In genomic region chr17:30433514-30433913, GRCh38 we compare ENCODE assay signal across 11 cellular contexts. TPM values are rescaled to one million over a fixed set of nuclear protein-coding genes. Genes with fewer than 3 reads are reported as not detected.
DNase-seq lines count a peak whose midpoint lies in the region; ATAC-seq and TF ChIP-seq lines count a peak whose summit lies in the region.
"Had no signal": no experiment of that assay in that cellular context is flagged by ENCODE, and none has a peak within 500 bp of the region (broad histone marks: within the 10 kb centered on the region; RNA-seq: fewer than 3 reads in every experiment).

No MANE protein-coding gene starts in this region.

- peaks cover 36% of the 10 kb centered on the region for H3K4me1 Mint-ChIP-seq in HFFc6 (ENCODE audit: low read depth)

- H3K36me3 Mint-ChIP-seq in HFFc6 (ENCODE audit: low read depth): peaks cover 35% of the 10 kb centered on the region

- peak; percentile 91 for DNase-seq in A172 (ENCODE audit: low spot score)
- DNase-seq in HFFc6: peak; percentile 89
- DNase-seq in OCI-M1 (lab: John Stamatoyannopoulos, UW): peak; percentile 32
- peak; percentile 97 for DNase-seq in fibroblast of pulmonary artery (ENCODE audit: low read depth)
- DNase-seq in activated CD4-positive, alpha-beta T cell treated with anti-CD3 and anti-CD28 coated beads, Interleukin-2, amount 50 U/mL, for 1 hour: no peak
- no peak for DNase-seq in OCI-M2 (lab: John Stamatoyannopoulos, UW; ENCODE audit: unreplicated experiment)
- no peak for DNase-seq in activated CD8-positive, alpha-beta memory T cell treated with anti-CD3 and anti-CD28 coated beads, Interleukin-2, amount 50 U/mL, for 4 hours
- DNase-seq: KG1 had no signal

- H3K27me3 Mint-ChIP-seq in HFFc6 (ENCODE audit: insufficient read depth): no peaks in the 10 kb centered on the region

- H3K4me3 ChIP-seq in fibroblast of pulmonary artery (replicated peaks; ENCODE audit: low read depth, low read length): no peak overlapping the region
- H3K4me3 ChIP-seq: BLaER1 treated with 17β-estradiol and CSF1 and Interleukin-3, amounts not matched to agents 10 nM and 100 nM; suprapubic skin had no signal

- no peak for TF ChIP-seq CTCF in HFFc6 (IDR thresholded peaks at IDR 0.05)
- no peak for TF ChIP-seq CTCF in fibroblast of pulmonary artery (IDR thresholded peaks at IDR 0.05; ENCODE audit: low read length, missing control alignments)

- ATAC-seq in HG02759 (IDR thresholded peaks at IDR 0.05; ENCODE audit: unreplicated experiment): no peak

- H3K4me3 Mint-ChIP-seq in HFFc6: 0 out of 2 replicates have a peak overlapping the region, but pooled peaks have one; percentile 6

- peak overlapping the region; percentile 70 for H3K27ac Mint-ChIP-seq in HFFc6

- peaks cover 8% of the 10 kb centered on the region for H3K9me3 Mint-ChIP-seq in HFFc6

RNA-seq across cellular contexts. Expression of gene GOSR1, which starts 43.7 kb away (rescaled TPM):
- 30.1 and 56.3 TPM in 2 replicates for total RNA-seq in A172 (2014; rRNA removed; shearing (Covaris generic))
- total RNA-seq in HFFc6 (2021; fragmentation: NEBNext Ultra II Directional; extraction: Animal tissue kit (Norgen Biotek cat#: 25700)): 10 to 100 TPM; 41.2 to 47.6 (median 43.9) TPM

RNA-seq across cellular contexts. Expression of gene CPD, which starts 54.8 kb away (rescaled TPM):
- total RNA-seq in A172 (2014; rRNA removed; shearing (Covaris generic)): 53.0 and 100 TPM in 2 replicates
- total RNA-seq in HFFc6 (2021; fragmentation: NEBNext Ultra II Directional; extraction: Animal tissue kit (Norgen Biotek cat#: 25700)): 10 to 100 TPM; 45.9 to 57.4 (median 49.7) TPM

Comparison
In these comparisons a context has a peak if more than half of its experiments do, and no peak if none do; other contexts are left out.
1. DNase-seq: peak in A172 (single experiment), HFFc6 (single experiment), OCI-M1 (single experiment) and fibroblast of pulmonary artery (single experiment); none in activated CD4-positive, alpha-beta T cell treated with anti-CD3 and anti-CD28 coated beads, Interleukin-2, amount 50 U/mL, for 1 hour (single experiment), OCI-M2 (single experiment) and activated CD8-positive, alpha-beta memory T cell treated with anti-CD3 and anti-CD28 coated beads, Interleukin-2, amount 50 U/mL, for 4 hours (single experiment).